In the genomic region with DNA sequence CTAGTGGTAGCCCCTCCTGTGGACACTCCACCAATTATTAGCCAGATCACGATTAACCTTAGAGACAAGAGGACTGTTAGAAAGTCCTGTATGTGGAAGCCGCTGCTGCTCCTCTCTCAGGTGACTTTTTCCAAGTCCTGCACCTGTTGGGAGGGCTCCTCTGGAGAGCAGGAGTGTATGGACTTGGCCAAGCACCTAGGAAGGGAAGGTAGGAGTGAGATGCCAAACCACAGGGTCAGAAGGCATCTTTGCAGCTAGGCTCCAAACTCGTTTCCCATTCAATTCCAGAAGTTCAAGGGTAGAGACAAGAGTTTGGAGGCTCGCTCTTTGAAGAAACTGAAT, we compare ENCODE assay signal across 13 cellular contexts. TPM values are rescaled to one million over a fixed set of nuclear protein-coding genes. Genes with fewer than 3 reads are reported as not detected.
DNase-seq lines count a peak whose midpoint lies in the region; ATAC-seq and TF ChIP-seq lines count a peak whose summit lies in the region.
"Had no signal": no experiment of that assay in that cellular context is flagged by ENCODE, and none has a peak within 500 bp of the region (broad histone marks: within the 10 kb centered on the region; RNA-seq: fewer than 3 reads in every experiment).

No MANE protein-coding gene starts in this region.

- no peaks in the 10 kb centered on the region for H4K20me1 ChIP-seq in PC-3 (ENCODE audit: low read length)

- no peaks in the 10 kb centered on the region for H3K9me3 Mint-ChIP-seq in CD4-positive, alpha-beta memory T cell
- no peaks in the 10 kb centered on the region for H3K9me3 Mint-ChIP-seq in immature natural killer cell

- H3K9me3 ChIP-seq in CD4-positive, alpha-beta memory T cell (ENCODE audit: control insufficient read depth in 1 of 2, low read length in 2 of 2), result no peaks in the 10 kb centered on the region
- H3K9me3 ChIP-seq in PC-3 (ENCODE audit: low read length), result no peaks in the 10 kb centered on the region

- H3K9me2 ChIP-seq in PC-3 (replicated peaks; ENCODE audit: low read length), result no peaks in the 10 kb centered on the region

- H3K79me2 ChIP-seq in PC-3 (ENCODE audit: low read length), result peaks cover 94% of the 10 kb centered on the region

- POLR2A ChIA-PET in CD4-positive, alpha-beta memory T cell (lab: Charles Lee; ENCODE audit: partially characterized antibody), result interaction anchor here (0.9 to 2.9 kb wide), 5 partner anchors 9 to 45 kb away, joined by 3 to 22 read pairs (median 5); no protein-coding TSS in a partner anchor
- POLR2A ChIA-PET in PC-3 (lab: Charles Lee; ENCODE audit: unreplicated experiment), result no interaction called here

- no peak for TF ChIP-seq CTCF in PC-3 (conservative IDR thresholded peaks at IDR 0.05; ENCODE audit: low read depth, low read length)

- no peaks in the 10 kb centered on the region for H3K27me3 ChIP-seq in CD4-positive, alpha-beta memory T cell (ENCODE audit: insufficient read depth, low read length)
- no peaks in the 10 kb centered on the region for H3K27me3 ChIP-seq in PC-3 (ENCODE audit: low read length)
- no peaks in the 10 kb centered on the region for H3K27me3 ChIP-seq in rectal smooth muscle tissue (ENCODE audit: control insufficient read depth, insufficient read depth, low read length)

- peaks cover 22 to 50% (median 35%) of the 10 kb centered on the region in 4 donors for H3K4me1 Mint-ChIP-seq in CD4-positive, alpha-beta memory T cell
- H3K4me1 Mint-ChIP-seq in immature natural killer cell, result peaks cover 29 to 48% of the 10 kb centered on the region in 2 donors

- peaks cover 33% of the 10 kb centered on the region for H3K4me1 ChIP-seq in CD4-positive, alpha-beta memory T cell (ENCODE audit: insufficient read depth, low read length)
- peaks cover 34% of the 10 kb centered on the region for H3K4me1 ChIP-seq in PC-3 (ENCODE audit: insufficient read depth, low read length)
- H3K4me1 ChIP-seq in rectal smooth muscle tissue (ENCODE audit: control insufficient read depth, insufficient read depth, low read length), result peaks cover 28% of the 10 kb centered on the region

- no peaks in the 10 kb centered on the region for H3K36me3 ChIP-seq in CD4-positive, alpha-beta memory T cell (ENCODE audit: insufficient read depth, low read length)
- H3K36me3 ChIP-seq in PC-3 (ENCODE audit: low read depth, low read length) (no peaks in the 10 kb centered on the region), rectal smooth muscle tissue (ENCODE audit: control insufficient read depth, insufficient read depth, low read length) (no peaks in the 10 kb centered on the region)

- H3K27ac ChIP-seq in CD4-positive, alpha-beta memory T cell (ENCODE audit: low read depth, low read length), result no peak overlapping the region
- H3K27ac ChIP-seq in PC-3 (ENCODE audit: low read length) (peak overlapping the region; percentile 81), rectal smooth muscle tissue (ENCODE audit: low read depth, low read length) (peak overlapping the region; percentile 51)
- H3K27ac ChIP-seq: SK-N-MC had no signal

- no peaks in the 10 kb centered on the region for H3F3A ChIP-seq in PC-3 (ENCODE audit: low read length, unreplicated experiment)

- DNase-seq in CD4-positive, alpha-beta memory T cell, result no peak
- DNase-seq in PC-3 (peak; percentile 13), immature natural killer cell (no peak), NCI-H510A (lab: John Stamatoyannopoulos, UW) (no peak), SW480 (ENCODE audit: low spot score) (no peak)
- no peak for DNase-seq in activated T-cell treated with anti-CD3 and anti-CD28 coated beads, Interleukin-2, amount 50 U/mL, for 1 hour
- DNase-seq: amygdala, left ventricle myocardium superior, NCI-H1930, retina had no signal

- H3K27ac Mint-ChIP-seq in CD4-positive, alpha-beta memory T cell, result peak overlapping the region in 5 of 7 donors; percentile 38 to 94 (median 91)
- H3K27ac Mint-ChIP-seq in immature natural killer cell, result peak overlapping the region; percentile 86 to 96 (median 90)

- H3K4me3 ChIP-seq in CD4-positive, alpha-beta memory T cell (ENCODE audit: low read length in 2 of 2), result no peak overlapping the region
- H3K4me3 ChIP-seq in PC-3 (ENCODE audit: low read length) (peak overlapping the region; percentile 28; the same call in 1 of the 2 replicates), rectal smooth muscle tissue (ENCODE audit: low read length) (peak overlapping the region; percentile 14)
- H3K4me3 ChIP-seq: SK-N-MC had no signal

- no peaks in the 10 kb centered on the region for H3K36me3 Mint-ChIP-seq in CD4-positive, alpha-beta memory T cell
- no peaks in the 10 kb centered on the region for H3K36me3 Mint-ChIP-seq in immature natural killer cell

- ATAC-seq in PC-3 (peak; percentile 21), GM18519 (IDR thresholded peaks at IDR 0.05; ENCODE audit: low FRiP score, unreplicated experiment) (no peak)
- ATAC-seq: left ventricle myocardium superior had no signal

- H3K9ac ChIP-seq in PC-3 (ENCODE audit: low read length), result peak overlapping the region; percentile 14
- peak overlapping the region; percentile 29 for H3K9ac ChIP-seq in rectal smooth muscle tissue (ENCODE audit: low read length)

- CTCF ChIA-PET in CD4-positive, alpha-beta memory T cell (lab: Charles Lee; ENCODE audit: partially characterized antibody), result interaction anchor here (1.3 kb wide), 1 partner anchor 46 kb away, joined by 3 read pairs; no protein-coding TSS in a partner anchor
- CTCF ChIA-PET in PC-3 (lab: Charles Lee), result no interaction called here

- intact Hi-C loops in CD4-positive, alpha-beta memory T cell (cut with micrococcal nuclease), result no loop called here
- intact Hi-C loops in PC-3 (cut with micrococcal nuclease), result loop anchor here (2.0 to 5.0 kb wide), 2 partner anchors 43 to 53 kb away; no protein-coding TSS in a partner anchor

- H3K4me2 ChIP-seq in PC-3 (ENCODE audit: low read length), result peak overlapping the region; percentile 75

- no peaks in the 10 kb centered on the region for H3K27me3 Mint-ChIP-seq in CD4-positive, alpha-beta memory T cell
- H3K27me3 Mint-ChIP-seq in immature natural killer cell (ENCODE audit: low read depth in 3 of 3), result peaks cover 2 to 11% (median 10%) of the 10 kb centered on the region in 3 donors

- TSS peak; percentile 27 for BruUV-seq in PC-3 (replicated peaks; lab: Mats Ljungman, UMichigan)

- peak overlapping the region in 3 of 8 donors; percentile 21 to 72 (median 46) for H3K4me3 Mint-ChIP-seq in CD4-positive, alpha-beta memory T cell
- H3K4me3 Mint-ChIP-seq in immature natural killer cell, result peak overlapping the region; percentile 89 to 96 (median 93)

- H2AFZ ChIP-seq in PC-3 (ENCODE audit: low read length), result no peak overlapping the region

RNA-seq across cellular contexts. Expression of a gene that starts 50.8 kb away (rescaled TPM):
- under 1 TPM; 0.17 to 0.20 TPM for total RNA-seq in CD4-positive, alpha-beta memory T cell
- polyA plus RNA-seq in CD4-positive, alpha-beta memory T cell, result under 1 TPM in 1 of 2 donors, not detected in 1; 0.09 TPM
- total RNA-seq in PC-3 (2014; rRNA removed), result 3.1 and 3.7 TPM in 2 replicates
- polyA plus RNA-seq in immature natural killer cell, result under 1 TPM in 2 of 3 donors, not detected in 1; 0.10 to 0.16 TPM

Comparison
In these comparisons a context has a peak if more than half of its experiments do, and no peak if none do; other contexts are left out.
1. H3K4me3 ChIP-seq: peak in PC-3 (single experiment) and rectal smooth muscle tissue (single experiment); none in CD4-positive, alpha-beta memory T cell (0 of 2).